ENCODE assay signal across 8 cellular contexts in the genomic region with DNA sequence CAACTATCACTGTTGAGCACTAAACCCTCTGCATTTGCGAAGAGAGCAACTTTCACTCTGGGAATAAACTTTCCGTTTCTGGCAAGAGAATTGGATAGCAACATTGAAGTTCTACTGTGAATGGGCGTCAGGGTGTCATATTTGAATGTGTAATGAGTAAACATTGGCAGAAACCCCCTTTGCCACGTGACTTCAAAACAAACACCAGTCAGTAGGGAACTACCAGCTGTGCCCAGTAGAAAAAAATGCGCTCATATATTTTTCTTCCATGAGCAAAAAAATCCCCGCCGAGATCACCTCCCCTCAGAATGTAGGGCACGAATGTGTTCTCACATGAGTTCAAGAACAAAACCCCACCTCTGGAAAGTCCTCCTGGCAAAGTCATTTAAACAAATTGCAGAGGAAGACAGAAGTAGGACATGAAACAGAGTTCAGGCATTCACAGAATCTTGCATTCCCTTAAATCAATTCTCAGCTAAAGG.
DNase-seq lines count a peak whose midpoint lies in the region; ATAC-seq lines count a peak whose summit lies in the region.

No MANE protein-coding gene starts in this region.

- H3K36me3 Mint-ChIP-seq in IgD-negative memory B cell: no peaks in the 10 kb centered on the region

- H3K27ac Mint-ChIP-seq in IgD-negative memory B cell: peak overlapping the region; percentile 16 to 85 (median 59)

- no peaks in the 10 kb centered on the region for H3K9me3 Mint-ChIP-seq in IgD-negative memory B cell

- H3K4me1 Mint-ChIP-seq in IgD-negative memory B cell: peaks cover 39 to 51% (median 39%) of the 10 kb centered on the region in 3 donors

- ATAC-seq in GM21360 (IDR thresholded peaks at IDR 0.05; ENCODE audit: unreplicated experiment): peak; percentile 76

- no peaks in the 10 kb centered on the region for H3K27me3 Mint-ChIP-seq in IgD-negative memory B cell

- peak overlapping the region in 3 of 4 donors; percentile 6 to 85 (median 53) for H3K4me3 Mint-ChIP-seq in IgD-negative memory B cell

- DNase-seq in COLO668 (lab: John Stamatoyannopoulos, UW; ENCODE audit: unreplicated experiment) (peak; percentile 72), medulla oblongata (ENCODE audit: extremely low spot score) (peak; percentile 58), mesenteric fat pad (ENCODE audit: low spot score) (no peak), AG08396 (ENCODE audit: low spot score) (no peak), EL (no peak)
- peak; percentile 36 to 54 for DNase-seq in activated CD4-positive, alpha-beta T cell treated with anti-CD3 and anti-CD28 coated beads, Interleukin-2, amount 50 U/mL, for 48 hours

Comparison
In these comparisons a context has a peak if more than half of its experiments do, and no peak if none do; other contexts are left out.
1. DNase-seq: peak in COLO668 (single experiment), activated CD4-positive, alpha-beta T cell treated with anti-CD3 and anti-CD28 coated beads, Interleukin-2, amount 50 U/mL, for 48 hours (2 of 2) and medulla oblongata (single experiment); none in mesenteric fat pad (single experiment), AG08396 (single experiment) and EL (single experiment).